8 cellular contexts compared by ENCODE assay signal in genomic region chr3:13494463-13495350, GRCh38. TPM values are rescaled to one million over a fixed set of nuclear protein-coding genes. Genes with fewer than 3 reads are reported as not detected.
DNase-seq lines count a peak whose midpoint lies in the region; ATAC-seq and TF ChIP-seq lines count a peak whose summit lies in the region.

No MANE protein-coding gene starts in this region.

- ATAC-seq in HG02885 (IDR thresholded peaks at IDR 0.05; ENCODE audit: poor library complexity, unreplicated experiment) (peak; percentile 41), HG03460 (IDR thresholded peaks at IDR 0.05; ENCODE audit: unreplicated experiment) (no peak), HG03571 (IDR thresholded peaks at IDR 0.05; ENCODE audit: unreplicated experiment) (no peak)

- H3K36me3 ChIP-seq in ascending aorta (peaks cover 0 to 13% of the 10 kb centered on the region in 2 donors), kidney epithelial cell (ENCODE audit: control insufficient read depth, insufficient read depth, low read length) (no peaks in the 10 kb centered on the region), uterus (no peaks in the 10 kb centered on the region)

- TF ChIP-seq CTCF in AG09319 (IDR thresholded peaks at IDR 0.05; ENCODE audit: low read depth, low read length): peak; percentile 65
- peak; percentile 21 to 51 (median 28) for TF ChIP-seq CTCF in ascending aorta (IDR thresholded peaks at IDR 0.05)
- TF ChIP-seq CTCF in kidney epithelial cell (IDR thresholded peaks at IDR 0.05; ENCODE audit: insufficient read depth, low read length, poor library complexity, severe bottlenecking): peak; percentile 57
- peak; percentile 15 to 35 (median 29) for TF ChIP-seq CTCF in uterus (IDR thresholded peaks at IDR 0.05)

- intact Hi-C loops in ascending aorta (cut with DNase I): loop anchor here (5.0 kb wide), 1 partner anchor 58 kb away; no protein-coding TSS in a partner anchor
- intact Hi-C loops in uterus (cut with DNase I; ENCODE audit: low total_unique reads): loop anchor here (5.0 kb wide), 1 partner anchor 153 kb away; no protein-coding TSS in a partner anchor

- TF ChIP-seq POLR2A in uterus (IDR thresholded peaks at IDR 0.05): no peak

- H3K9me3 ChIP-seq in ascending aorta (no peaks in the 10 kb centered on the region), uterus (no peaks in the 10 kb centered on the region)

- no peak overlapping the region for H3K27ac ChIP-seq in ascending aorta
- no peak overlapping the region for H3K27ac ChIP-seq in uterus

- no peaks in the 10 kb centered on the region for H3K4me1 ChIP-seq in ascending aorta
- H3K4me1 ChIP-seq in uterus: no peaks in the 10 kb centered on the region

- no peak for DNase-seq in AG09319 (ENCODE audit: extremely low read depth, low read depth)
- no peak for DNase-seq in ascending aorta (ENCODE audit: low spot score in 2 of 2)
- no peak for DNase-seq in kidney epithelial cell (ENCODE audit: low read depth)
- no peak for DNase-seq in uterus
- no peak for DNase-seq in HPDE6-E6E7 (ENCODE audit: extremely low spot score)

- H3K4me3 ChIP-seq in ascending aorta (no peak overlapping the region), kidney epithelial cell (ENCODE audit: low read depth, low read length) (no peak overlapping the region), uterus (no peak overlapping the region)

- H3K27me3 ChIP-seq in ascending aorta (no peaks in the 10 kb centered on the region), kidney epithelial cell (ENCODE audit: control insufficient read depth, insufficient read depth, low read length) (no peaks in the 10 kb centered on the region), uterus (no peaks in the 10 kb centered on the region)

RNA-seq across cellular contexts. Expression of gene HDAC11, which starts 14.6 kb away (rescaled TPM):
- total RNA-seq in ascending aorta (15.8 TPM), kidney epithelial cell (14.3 and 17.3 TPM in 2 replicates), uterus (10 to 100 TPM in 3 of 4 donors, 1 to 10 TPM in 1; 7.4 to 20.6 (median 11.7) TPM)

RNA-seq across cellular contexts. Expression of gene FBLN2, which starts 54.2 kb away (rescaled TPM):
- total RNA-seq in ascending aorta: 323 TPM
- 6.7 and 6.9 TPM in 2 replicates for total RNA-seq in kidney epithelial cell
- total RNA-seq in uterus: 100 to 1,000 TPM in 1 of 4 donors, 10 to 100 TPM in 3; 39.2 to 217 (median 48.6) TPM
